ENCODE assay signal across 2 cellular contexts in genomic region chr15:95850837-95851236, GRCh38.
TF ChIP-seq lines count a peak whose summit lies in the region.

No MANE protein-coding gene starts in this region.

TF ChIP-seq in HCT116, 20 proteins besides CTCF, POLR2A, EP300 and RAD21:
- TF ChIP-seq ZBTB33 (IDR thresholded peaks at IDR 0.05; ENCODE audit: extremely low read depth, insufficient replicate concordance, low read length): no peak
- TF ChIP-seq POLR2AphosphoS5 (IDR thresholded peaks at IDR 0.05; ENCODE audit: low read depth, low read length): no peak
- TF ChIP-seq SRF (IDR thresholded peaks at IDR 0.05; ENCODE audit: low read depth): no peak
- TF ChIP-seq, protein P1, sequence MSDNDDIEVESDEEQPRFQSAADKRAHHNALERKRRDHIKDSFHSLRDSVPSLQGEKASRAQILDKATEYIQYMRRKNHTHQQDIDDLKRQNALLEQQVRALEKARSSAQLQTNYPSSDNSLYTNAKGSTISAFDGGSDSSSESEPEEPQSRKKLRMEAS (IDR thresholded peaks at IDR 0.05): no peak
- TF ChIP-seq JUND (IDR thresholded peaks at IDR 0.05): no peak
- no peak for TF ChIP-seq ZFX (IDR thresholded peaks at IDR 0.05)
- TF ChIP-seq YY1 (IDR thresholded peaks at IDR 0.05; ENCODE audit: extremely low read depth, insufficient replicate concordance, low read depth, low read length): no peak
- no peak for TF ChIP-seq SP1 (IDR thresholded peaks at IDR 0.05; ENCODE audit: low read depth)
- TF ChIP-seq SIN3A (IDR thresholded peaks at IDR 0.05; ENCODE audit: low read depth): no peak
- TF ChIP-seq ELF1 (IDR thresholded peaks at IDR 0.05; ENCODE audit: borderline replicate concordance, low read depth): no peak
- TF ChIP-seq, protein P2, sequence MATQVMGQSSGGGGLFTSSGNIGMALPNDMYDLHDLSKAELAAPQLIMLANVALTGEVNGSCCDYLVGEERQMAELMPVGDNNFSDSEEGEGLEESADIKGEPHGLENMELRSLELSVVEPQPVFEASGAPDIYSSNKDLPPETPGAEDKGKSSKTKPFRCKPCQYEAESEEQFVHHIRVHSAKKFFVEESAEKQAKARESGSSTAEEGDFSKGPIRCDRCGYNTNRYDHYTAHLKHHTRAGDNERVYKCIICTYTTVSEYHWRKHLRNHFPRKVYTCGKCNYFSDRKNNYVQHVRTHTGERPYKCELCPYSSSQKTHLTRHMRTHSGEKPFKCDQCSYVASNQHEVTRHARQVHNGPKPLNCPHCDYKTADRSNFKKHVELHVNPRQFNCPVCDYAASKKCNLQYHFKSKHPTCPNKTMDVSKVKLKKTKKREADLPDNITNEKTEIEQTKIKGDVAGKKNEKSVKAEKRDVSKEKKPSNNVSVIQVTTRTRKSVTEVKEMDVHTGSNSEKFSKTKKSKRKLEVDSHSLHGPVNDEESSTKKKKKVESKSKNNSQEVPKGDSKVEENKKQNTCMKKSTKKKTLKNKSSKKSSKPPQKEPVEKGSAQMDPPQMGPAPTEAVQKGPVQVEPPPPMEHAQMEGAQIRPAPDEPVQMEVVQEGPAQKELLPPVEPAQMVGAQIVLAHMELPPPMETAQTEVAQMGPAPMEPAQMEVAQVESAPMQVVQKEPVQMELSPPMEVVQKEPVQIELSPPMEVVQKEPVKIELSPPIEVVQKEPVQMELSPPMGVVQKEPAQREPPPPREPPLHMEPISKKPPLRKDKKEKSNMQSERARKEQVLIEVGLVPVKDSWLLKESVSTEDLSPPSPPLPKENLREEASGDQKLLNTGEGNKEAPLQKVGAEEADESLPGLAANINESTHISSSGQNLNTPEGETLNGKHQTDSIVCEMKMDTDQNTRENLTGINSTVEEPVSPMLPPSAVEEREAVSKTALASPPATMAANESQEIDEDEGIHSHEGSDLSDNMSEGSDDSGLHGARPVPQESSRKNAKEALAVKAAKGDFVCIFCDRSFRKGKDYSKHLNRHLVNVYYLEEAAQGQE (IDR thresholded peaks at IDR 0.05; ENCODE audit: low read depth): no peak

TF ChIP-seq in HEK293T, 16 proteins besides CTCF, POLR2A, EP300 and RAD21 (continued from another document):
- no peak for TF ChIP-seq ZNF384 (IDR thresholded peaks at IDR 0.05)
- TF ChIP-seq TARDBP (IDR thresholded peaks at IDR 0.05): no peak
- TF ChIP-seq FOXA1 (IDR thresholded peaks at IDR 0.05): no peak
- no peak for TF ChIP-seq FOXK2 (IDR thresholded peaks at IDR 0.05)
